In genomic region chr3:7820969-7821368, GRCh38 we compare ENCODE assay signal across 31 cellular contexts.
"Had no signal": no experiment of that assay in that cellular context is flagged by ENCODE, and none has a peak within 500 bp of the region (broad histone marks: within the 10 kb centered on the region; RNA-seq: fewer than 3 reads in every experiment).

No MANE protein-coding gene starts in this region.

- DNase-seq: natural killer cell; occipital lobe; ovary; posterior cingulate gyrus; psoas muscle; right cardiac atrium; spleen; stimulated activated CD4-positive, alpha-beta T cell treated with anti-CD3 and anti-CD28 coated beads, Interleukin-12 subunit alpha, Interleukin-12 subunit beta, amount 100 ng/mL, for 4 hours; stimulated activated CD4-positive, alpha-beta T cell treated with anti-CD3 and anti-CD28 coated beads, Interleukin-1b, Interleukin-23, amount 100 ng/mL, for 48 hours; stimulated activated CD4-positive, alpha-beta T cell treated with anti-CD3 and anti-CD28 coated beads, Interleukin-4, amount 100 ng/mL, for 1 hour; stimulated activated CD4-positive, alpha-beta T cell treated with anti-CD3 and anti-CD28 coated beads, Interleukin-4, amount 100 ng/mL, for 4 hours; stimulated activated CD8-positive, alpha-beta memory T cell treated with anti-CD3 and anti-CD28 coated beads, Interleukin-4, amount 100 ng/mL, for 48 hours; stimulated activated naive CD4-positive, alpha-beta T cell; stimulated activated naive CD8-positive, alpha-beta T cell treated with anti-CD3 and anti-CD28 coated beads, Interleukin-15, amount 100 ng/mL, for 72 hours; stimulated activated naive CD8-positive, alpha-beta T cell treated with anti-CD3 and anti-CD28 coated beads, Interleukin-15, Interleukin-2, amounts not matched to agents 100 U/mL and 50 U/mL, for 24 hours; substantia nigra; testis; tibial artery; transverse colon; upper lobe of right lung; uterus had no signal

- H3K9ac ChIP-seq: neural progenitor cell, parathyroid adenoma had no signal

- H3K4me1 Mint-ChIP-seq: natural killer cell; nephron; neural progenitor cell; stimulated activated memory B cell treated with anti-CD40 and anti-IgM and Interleukin-4, amounts not matched to agents 10 μg/mL and 1 μg/mL and 100 μg/mL, for 72 hours; stimulated activated naive CD8-positive, alpha-beta T cell treated with anti-CD3 and anti-CD28 coated beads, Interleukin-15, amount 100 ng/mL, for 72 hours had no signal

- ATAC-seq: natural killer cell; psoas muscle; right cardiac atrium; sciatic nerve; stimulated activated memory B cell treated with anti-CD40 and anti-IgM and Interleukin-4, amounts not matched to agents 10 μg/mL and 1 μg/mL and 100 μg/mL, for 72 hours; stimulated activated naive CD8-positive, alpha-beta T cell treated with anti-CD3 and anti-CD28 coated beads, Interleukin-15, amount 100 ng/mL, for 72 hours; stimulated activated naive CD8-positive, alpha-beta T cell treated with anti-CD3 and anti-CD28 coated beads, Interleukin-15, Interleukin-2, amounts not matched to agents 100 U/mL and 50 U/mL, for 24 hours; upper lobe of right lung had no signal

- H3K4me1 ChIP-seq: neural progenitor cell, parathyroid adenoma, psoas muscle, spleen, suprapubic skin, testis, tibial artery, transverse colon, upper lobe of right lung, uterus had no signal

- H3K4me3 Mint-ChIP-seq: natural killer cell; nephron; neural progenitor cell; stimulated activated memory B cell treated with anti-CD40 and anti-IgM and Interleukin-4, amounts not matched to agents 10 μg/mL and 1 μg/mL and 100 μg/mL, for 72 hours; stimulated activated naive CD8-positive, alpha-beta T cell treated with anti-CD3 and anti-CD28 coated beads, Interleukin-15, amount 100 ng/mL, for 72 hours; type B pancreatic cell had no signal

- H3K4me2 ChIP-seq: neural progenitor cell, smooth muscle cell had no signal

- H3K36me3 ChIP-seq: neural progenitor cell, ovary, spleen, suprapubic skin, tibial artery, transverse colon, upper lobe of right lung, uterus had no signal

- H3K27me3 Mint-ChIP-seq: progenitor cell of endocrine pancreas; stimulated activated memory B cell treated with anti-CD40 and anti-IgM and Interleukin-4, amounts not matched to agents 10 μg/mL and 1 μg/mL and 100 μg/mL, for 72 hours; stimulated activated naive CD8-positive, alpha-beta T cell treated with anti-CD3 and anti-CD28 coated beads, Interleukin-15, amount 100 ng/mL, for 72 hours; type B pancreatic cell had no signal

- H3K36me3 Mint-ChIP-seq: stimulated activated memory B cell treated with anti-CD40 and anti-IgM and Interleukin-4, amounts not matched to agents 10 μg/mL and 1 μg/mL and 100 μg/mL, for 72 hours had no signal

- H3K27ac Mint-ChIP-seq: natural killer cell; nephron; neural progenitor cell; progenitor cell of endocrine pancreas; stimulated activated memory B cell treated with anti-CD40 and anti-IgM and Interleukin-4, amounts not matched to agents 10 μg/mL and 1 μg/mL and 100 μg/mL, for 72 hours; stimulated activated naive CD8-positive, alpha-beta T cell treated with anti-CD3 and anti-CD28 coated beads, Interleukin-15, amount 100 ng/mL, for 72 hours; type B pancreatic cell had no signal

- H3K27me3 ChIP-seq: neural progenitor cell, ovary, spleen, suprapubic skin, testis, tibial artery, transverse colon, upper lobe of right lung, uterus had no signal

- H3K4me3 ChIP-seq: neural progenitor cell, ovary, psoas muscle, skin epidermis, smooth muscle cell, spleen, suprapubic skin, testis, tibial artery, transverse colon, upper lobe of right lung, uterus had no signal

- H3K27ac ChIP-seq: neural progenitor cell, ovary, parathyroid adenoma, psoas muscle, skin epidermis, spleen, suprapubic skin, testis, tibial artery, transverse colon, upper lobe of right lung, uterus had no signal

- H3K9me3 ChIP-seq: ovary, testis had no signal
